In the genomic region with DNA sequence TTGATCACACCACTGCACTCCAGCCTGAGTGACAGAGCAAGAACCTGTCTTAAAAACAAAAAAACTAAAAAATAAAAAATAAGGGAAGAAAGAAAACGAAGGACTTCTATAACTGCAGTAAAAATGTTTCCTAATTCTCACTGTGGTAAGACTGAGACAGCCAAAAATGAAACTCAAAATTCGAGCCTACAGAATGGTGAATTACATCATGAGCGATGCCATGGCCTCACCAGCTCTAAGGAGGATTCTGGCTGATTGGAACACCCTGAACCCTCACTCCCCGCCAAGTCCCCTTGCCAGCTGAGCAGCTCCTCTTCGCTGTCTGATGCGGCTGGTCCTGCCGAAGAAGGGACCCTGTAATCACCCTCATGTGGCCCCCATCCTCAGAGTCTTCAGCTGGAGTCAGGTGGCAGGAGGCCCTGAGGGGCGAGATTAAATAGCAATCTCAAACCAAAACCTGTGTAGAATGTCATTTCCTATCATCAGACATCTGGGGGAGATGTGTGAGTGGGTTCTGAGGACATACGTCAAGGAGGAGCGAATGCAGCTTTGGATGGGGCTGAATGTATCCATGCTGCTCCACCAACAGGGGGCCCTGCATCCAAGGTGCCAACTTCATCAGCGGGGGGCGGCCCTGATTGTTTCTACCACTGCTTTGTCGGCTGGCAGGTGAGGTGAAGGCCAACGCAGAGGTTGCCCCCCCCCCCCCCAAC, we compare ENCODE assay signal across 8 cellular contexts. TPM values are rescaled to one million over a fixed set of nuclear protein-coding genes. Genes with fewer than 3 reads are reported as not detected.
DNase-seq lines count a peak whose midpoint lies in the region; ATAC-seq and TF ChIP-seq lines count a peak whose summit lies in the region.

No MANE protein-coding gene starts in this region.

- no peak overlapping the region for H3K4me3 ChIP-seq in BJ (ENCODE audit: low read depth, low read length)
- no peak overlapping the region for H3K4me3 ChIP-seq in HCT116 (replicated peaks in 1 of 2; ENCODE audit: low read depth in 1 of 2, low read length in 2 of 2)

- no TSS peak for BruUV-seq in HCT116 (replicated peaks; lab: Mats Ljungman, UMichigan)

- no peaks in the 10 kb centered on the region for H3K9me3 ChIP-seq in HCT116 (ENCODE audit: control insufficient read depth in 1 of 2, insufficient read depth in 1 of 2, low read depth in 1 of 2, low read length in 2 of 2)

- H3K9me3 Mint-ChIP-seq in activated T-helper 17 cell treated with anti-CD3 and anti-CD28 coated beads, Interleukin-2, amount 50 U/mL, for 72 hours, result peaks cover 4% of the 10 kb centered on the region

- H3K27ac ChIP-seq in HCT116 (ENCODE audit: low read depth, low read length), result peak overlapping the region; percentile 58; the same call in 1 of the 2 replicates

- H3K27me3 ChIP-seq in BJ (ENCODE audit: control insufficient read depth, insufficient read depth, low read length), result no peaks in the 10 kb centered on the region
- no peaks in the 10 kb centered on the region for H3K27me3 ChIP-seq in HCT116 (ENCODE audit: insufficient read depth, low read length)

- peak; percentile 42 for ATAC-seq in HCT116
- ATAC-seq in activated T-helper 17 cell treated with anti-CD3 and anti-CD28 coated beads, Interleukin-2, amount 50 U/mL, for 72 hours (replicated peaks), result peak; percentile 47
- no peak for ATAC-seq in GM18511 (IDR thresholded peaks at IDR 0.05; ENCODE audit: unreplicated experiment)
- ATAC-seq in HG03108 (IDR thresholded peaks at IDR 0.05; ENCODE audit: unreplicated experiment), result no peak

- no peak overlapping the region; the same call in 1 of the 2 replicates for H3K9ac ChIP-seq in HCT116 (ENCODE audit: low read length)

- TF ChIP-seq POLR2A in HCT116 (IDR thresholded peaks at IDR 0.05; ENCODE audit: borderline replicate concordance, extremely low read depth, insufficient read depth, insufficient read length), result no peak

- peaks cover 18% of the 10 kb centered on the region for H3K27me3 Mint-ChIP-seq in activated T-helper 17 cell treated with anti-CD3 and anti-CD28 coated beads, Interleukin-2, amount 50 U/mL, for 72 hours

- H3K4me1 ChIP-seq in HCT116 (ENCODE audit: control insufficient read depth in 1 of 2, insufficient read depth in 2 of 2, low read length in 2 of 2), result peaks cover 46 to 57% of the 10 kb centered on the region in 2 experiments

- no peak overlapping the region for H3K27ac Mint-ChIP-seq in activated T-helper 17 cell treated with anti-CD3 and anti-CD28 coated beads, Interleukin-2, amount 50 U/mL, for 72 hours

- peak; percentile 62 for TF ChIP-seq RAD21 in HCT116 (IDR thresholded peaks at IDR 0.05; ENCODE audit: low read depth)

- TF ChIP-seq CTCF in BJ (IDR thresholded peaks at IDR 0.05; ENCODE audit: insufficient read depth, low read depth, low read length), result peak; percentile 23
- TF ChIP-seq CTCF in HCT116 (IDR thresholded peaks at IDR 0.05 in 2 of 3, conservative IDR thresholded peaks at IDR 0.05 in 1 of 3; ENCODE audit: borderline replicate concordance in 1 of 3, insufficient read depth in 1 of 3, low read depth in 2 of 3, low read length in 2 of 3), result peak; percentile 57 to 86 (median 73); a peak in 5 of 6 replicates

- CTCF ChIA-PET in BJ (lab: Yijun Ruan, JAX), result interaction anchor here (0.7 to 1.9 kb wide), 7 partner anchors 8 to 95 kb away, joined by 3 to 6 read pairs (median 4); no protein-coding TSS in a partner anchor
- CTCF ChIA-PET in HCT116 (lab: Charles Lee), result interaction anchor here (0.8 to 2.5 kb wide), 11 partner anchors 10 to 101 kb away, joined by 3 to 13 read pairs (median 4); a partner anchor contains a TSS

- H3K36me3 ChIP-seq in BJ (ENCODE audit: control insufficient read depth, insufficient read depth, low read length) (no peaks in the 10 kb centered on the region), HCT116 (ENCODE audit: control insufficient read depth in 1 of 2, insufficient read depth in 2 of 2, low read length in 2 of 2) (no peaks in the 10 kb centered on the region)

- no peaks in the 10 kb centered on the region for H4K20me1 ChIP-seq in HCT116 (ENCODE audit: insufficient read depth)

- POLR2A ChIA-PET in BJ (lab: Charles Lee) (no interaction called here), HCT116 (lab: Charles Lee) (interaction anchor here (0.6 to 2.6 kb wide), 6 partner anchors 9 to 96 kb away, joined by 3 to 10 read pairs (median 4); a partner anchor contains a TSS)

- H3K9me2 ChIP-seq in HCT116 (ENCODE audit: insufficient read depth), result no peaks in the 10 kb centered on the region

- RAD21 ChIA-PET in HCT116 (lab: Charles Lee; ENCODE audit: low non-redundant PET in 1 of 2, low total read pairs in 2 of 2, uncharacterized antibody in 2 of 2, unreplicated experiment in 2 of 2), result interaction anchor here (0.9 to 2.1 kb wide), 6 partner anchors 24 to 96 kb away, joined by 3 to 4 read pairs (median 4); no protein-coding TSS in a partner anchor

- peaks cover 7% of the 10 kb centered on the region for H3K4me1 Mint-ChIP-seq in activated T-helper 17 cell treated with anti-CD3 and anti-CD28 coated beads, Interleukin-2, amount 50 U/mL, for 72 hours

- no peaks in the 10 kb centered on the region for H3K36me3 Mint-ChIP-seq in activated T-helper 17 cell treated with anti-CD3 and anti-CD28 coated beads, Interleukin-2, amount 50 U/mL, for 72 hours (ENCODE audit: low read depth)

- intact Hi-C loops in HCT116 (cut with micrococcal nuclease), result no loop called here

- H2AFZ ChIP-seq in HCT116 (ENCODE audit: low read depth, low read length, poor library complexity, severe bottlenecking), result no peak overlapping the region

- peak overlapping the region; percentile 79 for H3K4me2 ChIP-seq in HCT116 (ENCODE audit: low read length)

- no peak overlapping the region for H3K4me3 Mint-ChIP-seq in activated T-helper 17 cell treated with anti-CD3 and anti-CD28 coated beads, Interleukin-2, amount 50 U/mL, for 72 hours

- DNase-seq in BJ (ENCODE audit: low read depth) (no peak), HCT116 (ENCODE audit: low read depth, low spot score) (peak; percentile 35), islet precursor cell (peak; percentile 55), SW 1271 (lab: John Stamatoyannopoulos, UW) (no peak), A172 (ENCODE audit: low spot score) (no peak)

- no peaks in the 10 kb centered on the region for H3K79me2 ChIP-seq in HCT116 (ENCODE audit: insufficient read depth, low read length)

TF ChIP-seq in HCT116, 20 proteins besides CTCF, POLR2A, EP300 and RAD21:
- TF ChIP-seq JUND (IDR thresholded peaks at IDR 0.05) (no peak), EZH2 (IDR thresholded peaks at IDR 0.05) (no peak), EGR1 (IDR thresholded peaks at IDR 0.05; ENCODE audit: low read depth) (no peak), POLR2AphosphoS5 (IDR thresholded peaks at IDR 0.05; ENCODE audit: low read depth, low read length) (no peak), FOSL1 (IDR thresholded peaks at IDR 0.05; ENCODE audit: low read depth) (no peak), CBX3 (IDR thresholded peaks at IDR 0.05; ENCODE audit: low read depth) (no peak), SP1 (IDR thresholded peaks at IDR 0.05; ENCODE audit: low read depth) (no peak), SRF (IDR thresholded peaks at IDR 0.05; ENCODE audit: low read depth) (no peak)
- TF ChIP-seq, protein P1, sequence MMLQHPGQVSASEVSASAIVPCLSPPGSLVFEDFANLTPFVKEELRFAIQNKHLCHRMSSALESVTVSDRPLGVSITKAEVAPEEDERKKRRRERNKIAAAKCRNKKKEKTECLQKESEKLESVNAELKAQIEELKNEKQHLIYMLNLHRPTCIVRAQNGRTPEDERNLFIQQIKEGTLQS (IDR thresholded peaks at IDR 0.05), result no peak
- TF ChIP-seq, protein P2, sequence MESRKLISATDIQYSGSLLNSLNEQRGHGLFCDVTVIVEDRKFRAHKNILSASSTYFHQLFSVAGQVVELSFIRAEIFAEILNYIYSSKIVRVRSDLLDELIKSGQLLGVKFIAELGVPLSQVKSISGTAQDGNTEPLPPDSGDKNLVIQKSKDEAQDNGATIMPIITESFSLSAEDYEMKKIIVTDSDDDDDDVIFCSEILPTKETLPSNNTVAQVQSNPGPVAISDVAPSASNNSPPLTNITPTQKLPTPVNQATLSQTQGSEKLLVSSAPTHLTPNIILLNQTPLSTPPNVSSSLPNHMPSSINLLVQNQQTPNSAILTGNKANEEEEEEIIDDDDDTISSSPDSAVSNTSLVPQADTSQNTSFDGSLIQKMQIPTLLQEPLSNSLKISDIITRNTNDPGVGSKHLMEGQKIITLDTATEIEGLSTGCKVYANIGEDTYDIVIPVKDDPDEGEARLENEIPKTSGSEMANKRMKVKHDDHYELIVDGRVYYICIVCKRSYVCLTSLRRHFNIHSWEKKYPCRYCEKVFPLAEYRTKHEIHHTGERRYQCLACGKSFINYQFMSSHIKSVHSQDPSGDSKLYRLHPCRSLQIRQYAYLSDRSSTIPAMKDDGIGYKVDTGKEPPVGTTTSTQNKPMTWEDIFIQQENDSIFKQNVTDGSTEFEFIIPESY (IDR thresholded peaks at IDR 0.05; ENCODE audit: extremely low read depth, insufficient replicate concordance, low read length), result no peak

RNA-seq across cellular contexts. Expression of a gene that starts 29.2 kb away (rescaled TPM):
- 0.02 and 0.13 TPM in 2 replicates for polyA plus RNA-seq in BJ (2011; rRNA removed)
- polyA minus RNA-seq in BJ (2011; rRNA and poly(A)+ RNA removed), result 0.05 and 0.09 TPM in 2 replicates
- total RNA-seq in HCT116 (2021; ENCODE audit: unreplicated experiment), result 13.1 TPM
- polyA plus RNA-seq in HCT116 (2012), result 15.7 and 16.0 TPM in 2 replicates
- total RNA-seq in activated T-helper 17 cell treated with anti-CD3 and anti-CD28 coated beads, Interleukin-2, amount 50 U/mL, for 72 hours, result 10 to 100 TPM in 1 of 2 donors, 1 to 10 TPM in 1; 5.2 to 11.3 TPM
- 9.8 and 13.4 TPM in 2 replicates for total RNA-seq in A172 (2014; rRNA removed; shearing (Covaris generic))

Comparison
In these comparisons a context has a peak if more than half of its experiments do, and no peak if none do; other contexts are left out.
1. DNase-seq: peak in HCT116 (single experiment) and islet precursor cell (single experiment); none in BJ (single experiment), SW 1271 (0 of 2) and A172 (single experiment).
2. ATAC-seq: peak in HCT116 (single experiment) and activated T-helper 17 cell treated with anti-CD3 and anti-CD28 coated beads, Interleukin-2, amount 50 U/mL, for 72 hours (single experiment); none in GM18511 (single experiment) and HG03108 (single experiment).